In genomic region chr7:87218941-87219544, GRCh38 we compare ENCODE assay signal across 8 cellular contexts. TPM values are rescaled to one million over a fixed set of nuclear protein-coding genes. Genes with fewer than 3 reads are reported as not detected.
A peak's percentile ranks its signal among the peaks of the same experiment; 100 is the strongest.
DNase-seq lines count a peak whose midpoint lies in the region; ATAC-seq and TF ChIP-seq lines count a peak whose summit lies in the region.

No MANE protein-coding gene starts in this region.

- H3K4me1 ChIP-seq in esophagus muscularis mucosa (peaks cover 4 to 37% (median 34%) of the 10 kb centered on the region in 4 donors), muscle layer of colon (ENCODE audit: insufficient read depth, low read length) (peaks cover 17% of the 10 kb centered on the region), tibial nerve (peaks cover 0 to 43% (median 24%) of the 10 kb centered on the region in 4 donors)

- ATAC-seq in GM19467 (IDR thresholded peaks at IDR 0.05; ENCODE audit: unreplicated experiment) = peak; percentile 15
- no peak for ATAC-seq in activated CD8-positive, alpha-beta T cell treated with anti-CD3 and anti-CD28 coated beads for 36 hours
- ATAC-seq in GM18870 (IDR thresholded peaks at IDR 0.05; ENCODE audit: unreplicated experiment) = no peak

- peak overlapping the region; percentile 98 for H3K4me3 Mint-ChIP-seq in activated CD8-positive, alpha-beta T cell treated with anti-CD3 and anti-CD28 coated beads for 36 hours

- no peak for TF ChIP-seq EP300 in esophagus muscularis mucosa (IDR thresholded peaks at IDR 0.05)
- no peak for TF ChIP-seq EP300 in tibial nerve (IDR thresholded peaks at IDR 0.05)

- no peaks in the 10 kb centered on the region for H3K9me3 ChIP-seq in esophagus muscularis mucosa
- H3K9me3 ChIP-seq in muscle layer of colon (ENCODE audit: low read length) = no peaks in the 10 kb centered on the region
- H3K9me3 ChIP-seq in tibial nerve = no peaks in the 10 kb centered on the region

- intact Hi-C loops in activated CD8-positive, alpha-beta T cell treated with anti-CD3 and anti-CD28 coated beads for 36 hours (cut with micrococcal nuclease) = no loop called here
- intact Hi-C loops in esophagus muscularis mucosa (cut with DNase I) = no loop called here

- peaks cover 30% of the 10 kb centered on the region for H3K4me1 Mint-ChIP-seq in activated CD8-positive, alpha-beta T cell treated with anti-CD3 and anti-CD28 coated beads for 36 hours (ENCODE audit: low read depth)

- H3K4me3 ChIP-seq in LNCaP clone FGC (ENCODE audit: low read depth, low read length) (peak overlapping the region; percentile 84), esophagus muscularis mucosa (peak overlapping the region; percentile 72 to 88 (median 82)), muscle layer of colon (ENCODE audit: low read depth in 1 of 2, low read length in 2 of 2) (peak overlapping the region; percentile 78 to 92), tibial nerve (peak overlapping the region; percentile 62 to 94 (median 82))

- peak overlapping the region; percentile 49 for H3K9ac ChIP-seq in muscle layer of colon (ENCODE audit: low read length)

- CTCF ChIA-PET in activated CD8-positive, alpha-beta T cell treated with anti-CD3 and anti-CD28 coated beads for 36 hours (lab: Charles Lee) = interaction anchor here (0.6 to 3.0 kb wide), 6 partner anchors 17 to 159 kb away, joined by 3 to 14 read pairs (median 4); partner anchors contain the start of genes DMTF1 and ELAPOR2

- H3K27me3 ChIP-seq in esophagus muscularis mucosa (no peaks in the 10 kb centered on the region), muscle layer of colon (ENCODE audit: control insufficient read depth in 1 of 2, insufficient read depth in 2 of 2, low read length in 2 of 2) (no peaks in the 10 kb centered on the region), tibial nerve (no peaks in the 10 kb centered on the region)

- H3K27ac ChIP-seq in C4-2B (peak overlapping the region; percentile 83), esophagus muscularis mucosa (replicated peaks in 1 of 4) (peak overlapping the region; percentile 82 to 87 (median 85)), muscle layer of colon (ENCODE audit: low read depth, low read length) (peak overlapping the region; percentile 81), tibial nerve (peak overlapping the region; percentile 58 to 94 (median 90))

- POLR2A ChIA-PET in activated CD8-positive, alpha-beta T cell treated with anti-CD3 and anti-CD28 coated beads for 36 hours (lab: Charles Lee) = interaction anchor here (1.0 to 7.7 kb wide), 17 partner anchors 8 to 382 kb away, joined by 3 to 90 read pairs (median 5); partner anchors contain the start of genes ABCB1 and DMTF1

- WGBS in esophagus muscularis mucosa = 0% methylated on average over 1 of the region's 16 CpGs
- 2 to 3% methylated on average over 16 of the region's 16 CpGs for WGBS in tibial nerve, 2 donors

- H3K36me3 Mint-ChIP-seq in activated CD8-positive, alpha-beta T cell treated with anti-CD3 and anti-CD28 coated beads for 36 hours (ENCODE audit: low read depth) = peaks cover 48% of the 10 kb centered on the region

- no peaks in the 10 kb centered on the region for H3K9me3 Mint-ChIP-seq in activated CD8-positive, alpha-beta T cell treated with anti-CD3 and anti-CD28 coated beads for 36 hours

- no peak for DNase-seq in LNCaP clone FGC (ENCODE audit: low read depth)
- peak; percentile 50 for DNase-seq in activated CD8-positive, alpha-beta T cell treated with anti-CD3 and anti-CD28 coated beads for 36 hours
- DNase-seq in esophagus muscularis mucosa (ENCODE audit: extremely low spot score) = no peak
- DNase-seq in tibial nerve (ENCODE audit: low spot score in 2 of 2) = peak; percentile 32 to 57

- TF ChIP-seq CTCF in C4-2B (conservative IDR thresholded peaks at IDR 0.05) (no peak), LNCaP clone FGC (IDR thresholded peaks at IDR 0.05; ENCODE audit: control insufficient read depth, extremely low read depth, insufficient read depth) (no peak), esophagus muscularis mucosa (IDR thresholded peaks at IDR 0.05) (no peak), tibial nerve (IDR thresholded peaks at IDR 0.05) (peak in 1 of 5 experiments; percentile 9)
- TF ChIP-seq CTCF in activated CD8-positive, alpha-beta T cell treated with anti-CD3 and anti-CD28 coated beads for 36 hours (IDR thresholded peaks at IDR 0.05) = no peak

- TF ChIP-seq POLR2A in esophagus muscularis mucosa (IDR thresholded peaks at IDR 0.05; ENCODE audit: low read depth) (no peak), tibial nerve (IDR thresholded peaks at IDR 0.05) (no peak)

- H3K27me3 Mint-ChIP-seq in activated CD8-positive, alpha-beta T cell treated with anti-CD3 and anti-CD28 coated beads for 36 hours = peaks cover 2% of the 10 kb centered on the region

- peak overlapping the region; percentile 98 for H3K27ac Mint-ChIP-seq in activated CD8-positive, alpha-beta T cell treated with anti-CD3 and anti-CD28 coated beads for 36 hours

- no peaks in the 10 kb centered on the region for H3K36me3 ChIP-seq in esophagus muscularis mucosa
- H3K36me3 ChIP-seq in muscle layer of colon (ENCODE audit: insufficient read depth, low read length) = no peaks in the 10 kb centered on the region
- no peaks in the 10 kb centered on the region for H3K36me3 ChIP-seq in tibial nerve

RNA-seq across cellular contexts. Expression of gene TMEM243, which starts 0.5 kb away (rescaled TPM):
- total RNA-seq in activated CD8-positive, alpha-beta T cell treated with anti-CD3 and anti-CD28 coated beads for 36 hours = 10 to 100 TPM; 67.0 to 67.2 TPM
- 10 to 100 TPM; 15.0 to 27.9 (median 19.8) TPM for total RNA-seq in esophagus muscularis mucosa
- 10 to 100 TPM; 36.0 to 52.7 (median 42.5) TPM for total RNA-seq in tibial nerve

Comparison
In these comparisons a context has a peak if more than half of its experiments do, and no peak if none do; other contexts are left out.
1. DNase-seq: peak in activated CD8-positive, alpha-beta T cell treated with anti-CD3 and anti-CD28 coated beads for 36 hours (single experiment) and tibial nerve (2 of 2); none in LNCaP clone FGC (single experiment) and esophagus muscularis mucosa (single experiment).
2. Peak in every context shown above with its lines, with median percentiles within 50 percentile points of each other: H3K27ac ChIP-seq and H3K4me3 ChIP-seq.